Comparison of ENCODE assay signal across 8 cellular contexts in genomic region chr6:27830212-27830664, GRCh38.
A peak's percentile ranks its signal among the peaks of the same experiment; 100 is the strongest.
DNase-seq lines count a peak whose midpoint lies in the region; FAIRE-seq and TF ChIP-seq lines count a peak whose summit lies in the region.

No MANE protein-coding gene starts in this region.

- H3K36me3 Mint-ChIP-seq in CD14-positive monocyte (no peaks in the 10 kb centered on the region), nephron (ENCODE audit: low read depth) (peaks cover 36% of the 10 kb centered on the region)

- no peaks in the 10 kb centered on the region for H3K27me3 Mint-ChIP-seq in CD14-positive monocyte (ENCODE audit: low read depth in 3 of 3)
- H3K27me3 Mint-ChIP-seq in nephron (ENCODE audit: low read depth) = no peaks in the 10 kb centered on the region

- peak overlapping the region; percentile 65 for H3K27ac ChIP-seq in colonic mucosa

- H3K27ac Mint-ChIP-seq in CD14-positive monocyte (peak overlapping the region in 6 of 7 donors; percentile 54 to 90 (median 86)), nephron (peak overlapping the region; percentile 96 to 98 (median 97))

- no peaks in the 10 kb centered on the region for H3K4me1 ChIP-seq in colonic mucosa

- H3K9ac ChIP-seq in colonic mucosa (ENCODE audit: low read depth in 2 of 2, low read length in 2 of 2) = peak overlapping the region; percentile 6 to 80

- no peaks in the 10 kb centered on the region for H3K27me3 ChIP-seq in colonic mucosa

- no peaks in the 10 kb centered on the region for H3K9me3 ChIP-seq in colonic mucosa

- H3K9me3 Mint-ChIP-seq in CD14-positive monocyte = peaks cover 0 to 2% (median 0%) of the 10 kb centered on the region in 7 donors
- no peaks in the 10 kb centered on the region for H3K9me3 Mint-ChIP-seq in nephron

- no peak for FAIRE-seq in RCC 7860 (lab: Jason Lieb, UNC)

- no peak for TF ChIP-seq CTCF in CD14-positive monocyte (IDR thresholded peaks at IDR 0.05)
- no peak for TF ChIP-seq CTCF in colonic mucosa (IDR thresholded peaks at IDR 0.05)
- no peak for TF ChIP-seq CTCF in nephron (IDR thresholded peaks at IDR 0.05; ENCODE audit: unreplicated experiment in 3 of 3)

- no peaks in the 10 kb centered on the region for H3K36me3 ChIP-seq in colonic mucosa

- no peak for DNase-seq in CD14-positive monocyte (ENCODE audit: low spot score)
- peak; percentile 45 for DNase-seq in NCI-H146 (lab: John Stamatoyannopoulos, UW)
- DNase-seq in colonic mucosa = no peak
- DNase-seq in NCI-H2029 (lab: John Stamatoyannopoulos, UW) = no peak
- no peak for DNase-seq in activated CD4-positive, CD25-positive, alpha-beta regulatory T cell (lab: John Stamatoyannopoulos, UW)
- DNase-seq in mesenteric fat pad (ENCODE audit: low spot score) = no peak
- no peak for DNase-seq in RCC 7860 (ENCODE audit: low spot score)

- peak overlapping the region; percentile 91 for H3K4me3 Mint-ChIP-seq in CD14-positive monocyte
- H3K4me3 Mint-ChIP-seq in nephron = peak overlapping the region; percentile 86 to 94 (median 92)

- peak overlapping the region; percentile 44 for H3K4me3 ChIP-seq in colonic mucosa

- H3K4me1 Mint-ChIP-seq in CD14-positive monocyte (peaks cover 27% of the 10 kb centered on the region), nephron (peaks cover 32% of the 10 kb centered on the region)

- intact Hi-C loops in CD14-positive monocyte (cut with micrococcal nuclease) (loop anchor here in 1 of 2 donors (2.0 kb wide), 1 partner anchor 13 kb away; no protein-coding TSS in a partner anchor), colonic mucosa (cut with DNase I) (no loop called here)
